ENCODE assay signal across 8 cellular contexts in the genomic region with DNA sequence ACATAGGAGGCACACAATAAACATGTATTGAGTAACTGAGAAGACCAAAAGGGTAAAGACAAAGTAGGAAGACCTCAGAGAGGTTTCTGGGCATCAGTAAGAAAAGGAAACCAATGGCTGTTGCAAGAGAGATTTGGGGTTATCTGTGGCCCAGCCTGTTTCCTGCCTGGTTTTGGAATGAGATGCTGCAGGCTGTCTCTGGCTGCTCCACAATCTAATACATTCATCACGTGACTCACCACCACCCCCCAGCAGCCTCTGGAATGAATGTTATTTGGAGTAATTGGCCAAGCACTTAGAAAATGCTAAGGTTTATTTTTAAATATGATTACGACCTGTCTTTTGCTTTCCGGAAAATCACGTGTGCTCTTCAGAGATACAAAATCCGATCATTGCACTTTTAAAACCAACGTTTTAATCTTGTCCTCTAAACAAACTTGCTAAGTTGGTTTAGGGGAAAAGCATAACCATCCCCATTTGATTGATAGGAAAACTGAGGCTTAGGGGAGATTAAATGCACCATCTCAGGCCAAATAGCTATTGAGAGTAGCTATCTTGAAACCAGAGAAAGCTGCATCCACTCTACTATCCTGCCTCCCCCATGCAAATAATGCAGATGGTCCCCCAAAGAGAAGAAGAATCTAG.
DNase-seq lines count a peak whose midpoint lies in the region; ATAC-seq and TF ChIP-seq lines count a peak whose summit lies in the region.
"Had no signal": no experiment of that assay in that cellular context is flagged by ENCODE, and none has a peak within 500 bp of the region (broad histone marks: within the 10 kb centered on the region; RNA-seq: fewer than 3 reads in every experiment).

No MANE protein-coding gene starts in this region.

- no peak for TF ChIP-seq EP300 in transverse colon (IDR thresholded peaks at IDR 0.05; ENCODE audit: low read depth)

- H3K4me2 ChIP-seq in GM23338 (no peak overlapping the region), fibroblast of lung (ENCODE audit: extremely low read depth, insufficient read depth, low read length) (peak overlapping the region; percentile 36)

- H3K4me1 Mint-ChIP-seq in GM23338: peaks cover 28% of the 10 kb centered on the region

- no peaks in the 10 kb centered on the region for H3K36me3 ChIP-seq in GM23338 (ENCODE audit: insufficient read depth)
- no peaks in the 10 kb centered on the region for H3K36me3 ChIP-seq in fibroblast of lung (ENCODE audit: control insufficient read depth, insufficient read depth, low read length)
- H3K36me3 ChIP-seq in transverse colon: no peaks in the 10 kb centered on the region

- no peak overlapping the region for H3K27ac Mint-ChIP-seq in GM23338

- H3K79me2 ChIP-seq in GM23338 (replicated peaks; ENCODE audit: insufficient read depth): no peaks in the 10 kb centered on the region
- no peaks in the 10 kb centered on the region for H3K79me2 ChIP-seq in fibroblast of lung (ENCODE audit: control insufficient read depth, insufficient read depth, low read length)

- H3K27ac ChIP-seq in GM23338 (ENCODE audit: low read depth) (no peak overlapping the region), fibroblast of lung (ENCODE audit: insufficient read depth, low read length) (peak overlapping the region; percentile 67), transverse colon (peak overlapping the region in 1 of 4 donors; percentile 9)

- no peaks in the 10 kb centered on the region for H3K9me3 ChIP-seq in fibroblast of lung (ENCODE audit: control insufficient read depth, insufficient read depth, low read depth, low read length)
- H3K9me3 ChIP-seq in transverse colon: no peaks in the 10 kb centered on the region

- H3K4me1 ChIP-seq in GM23338 (ENCODE audit: insufficient read depth): peaks cover 23% of the 10 kb centered on the region
- peaks cover 5% of the 10 kb centered on the region for H3K4me1 ChIP-seq in fibroblast of lung (ENCODE audit: control insufficient read depth, extremely low read depth, insufficient read depth, low read length)
- peaks cover 0 to 11% (median 0%) of the 10 kb centered on the region in 4 donors for H3K4me1 ChIP-seq in transverse colon

- H3K27me3 Mint-ChIP-seq in GM23338 (ENCODE audit: insufficient read depth, low read depth, poor library complexity): no peaks in the 10 kb centered on the region

- no peak for DNase-seq in GM23338 (ENCODE audit: low spot score)
- peak; percentile 58 for DNase-seq in RPMI7951 (ENCODE audit: low read depth)
- peak; percentile 71 to 93 for DNase-seq in fibroblast of lung (ENCODE audit: low read depth in 2 of 2)
- DNase-seq in skeletal muscle cell (ENCODE audit: low read depth): peak; percentile 39
- DNase-seq in NCI-H446 (lab: John Stamatoyannopoulos, UW): no peak
- DNase-seq in transverse colon: no peak
- no peak for DNase-seq in stimulated activated CD8-positive, alpha-beta memory T cell treated with anti-CD3 and anti-CD28 coated beads, Interleukin-4, amount 100 ng/mL, for 48 hours
- DNase-seq: activated gamma-delta T cell had no signal

- TF ChIP-seq CTCF in GM23338 (conservative IDR thresholded peaks at IDR 0.05; ENCODE audit: low read depth in 2 of 2) (no peak), fibroblast of lung (conservative IDR thresholded peaks at IDR 0.05 in 1 of 2, IDR thresholded peaks at IDR 0.05 in 1 of 2; ENCODE audit: low read depth in 1 of 2, low read length in 2 of 2) (no peak), transverse colon (IDR thresholded peaks at IDR 0.05) (no peak)

- peaks cover 23% of the 10 kb centered on the region; the same call in 1 of the 2 replicates for H3K9me2 ChIP-seq in GM23338 (ENCODE audit: insufficient read depth)

- H3F3A ChIP-seq in GM23338 (replicated peaks; ENCODE audit: low read depth): no peaks in the 10 kb centered on the region

- H3K9me3 Mint-ChIP-seq in GM23338: peaks cover 3% of the 10 kb centered on the region; the same call in 1 of the 3 replicates

- WGBS in transverse colon (ENCODE audit: low coverage in 1 of 2), 2 donors: 35 to 55% methylated on average over 5 to 6 of the region's 6 CpGs

- no peak for ATAC-seq in GM23338

- intact Hi-C loops in transverse colon (cut with DNase I; ENCODE audit: low total_unique reads): no loop called here

- H4K20me1 ChIP-seq in GM23338 (replicated peaks; ENCODE audit: insufficient read depth): no peaks in the 10 kb centered on the region
- H4K20me1 ChIP-seq in fibroblast of lung (ENCODE audit: control insufficient read depth, extremely low read depth, insufficient read depth, low read length): no peaks in the 10 kb centered on the region

- in situ Hi-C loops in transverse colon (cut with MboI; ENCODE audit: low pct_ligation_motif_present in 1 of 4, low pct_unique_long_range_greater_than_20kb in 1 of 4, low sequenced_read_pairs in 3 of 4): no loop called here

- peaks cover 6% of the 10 kb centered on the region; the same call in 1 of the 3 replicates for H3K36me3 Mint-ChIP-seq in GM23338 (ENCODE audit: low read depth)

- H3K4me3 ChIP-seq in GM23338 (no peak overlapping the region), fibroblast of lung (replicated peaks in 1 of 4; ENCODE audit: control extremely low read depth in 1 of 4, insufficient read depth in 1 of 4, low read depth in 3 of 4, low read length in 4 of 4) (no peak overlapping the region), skeletal muscle cell (ENCODE audit: low read depth, low read length) (no peak overlapping the region), transverse colon (no peak overlapping the region)

- H3K4me3 Mint-ChIP-seq in GM23338: no peak overlapping the region

- no peak overlapping the region for H3K9ac ChIP-seq in fibroblast of lung (ENCODE audit: insufficient read depth, low read length)

- no peak for TF ChIP-seq POLR2A in transverse colon (IDR thresholded peaks at IDR 0.05)

- H3K27me3 ChIP-seq in GM23338 (ENCODE audit: insufficient read depth): no peaks in the 10 kb centered on the region
- H3K27me3 ChIP-seq in fibroblast of lung (ENCODE audit: control insufficient read depth, insufficient read depth, low read length): no peaks in the 10 kb centered on the region
- H3K27me3 ChIP-seq in transverse colon: no peaks in the 10 kb centered on the region

- H2AFZ ChIP-seq in GM23338: peak overlapping the region; percentile 93
- H2AFZ ChIP-seq in fibroblast of lung (ENCODE audit: low read length): no peak overlapping the region

TF ChIP-seq in GM23338, 12 proteins besides CTCF, POLR2A, EP300 and RAD21:
- no peak for TF ChIP-seq NANOG (IDR thresholded peaks at IDR 0.05; ENCODE audit: borderline replicate concordance)
- TF ChIP-seq, protein P1, sequence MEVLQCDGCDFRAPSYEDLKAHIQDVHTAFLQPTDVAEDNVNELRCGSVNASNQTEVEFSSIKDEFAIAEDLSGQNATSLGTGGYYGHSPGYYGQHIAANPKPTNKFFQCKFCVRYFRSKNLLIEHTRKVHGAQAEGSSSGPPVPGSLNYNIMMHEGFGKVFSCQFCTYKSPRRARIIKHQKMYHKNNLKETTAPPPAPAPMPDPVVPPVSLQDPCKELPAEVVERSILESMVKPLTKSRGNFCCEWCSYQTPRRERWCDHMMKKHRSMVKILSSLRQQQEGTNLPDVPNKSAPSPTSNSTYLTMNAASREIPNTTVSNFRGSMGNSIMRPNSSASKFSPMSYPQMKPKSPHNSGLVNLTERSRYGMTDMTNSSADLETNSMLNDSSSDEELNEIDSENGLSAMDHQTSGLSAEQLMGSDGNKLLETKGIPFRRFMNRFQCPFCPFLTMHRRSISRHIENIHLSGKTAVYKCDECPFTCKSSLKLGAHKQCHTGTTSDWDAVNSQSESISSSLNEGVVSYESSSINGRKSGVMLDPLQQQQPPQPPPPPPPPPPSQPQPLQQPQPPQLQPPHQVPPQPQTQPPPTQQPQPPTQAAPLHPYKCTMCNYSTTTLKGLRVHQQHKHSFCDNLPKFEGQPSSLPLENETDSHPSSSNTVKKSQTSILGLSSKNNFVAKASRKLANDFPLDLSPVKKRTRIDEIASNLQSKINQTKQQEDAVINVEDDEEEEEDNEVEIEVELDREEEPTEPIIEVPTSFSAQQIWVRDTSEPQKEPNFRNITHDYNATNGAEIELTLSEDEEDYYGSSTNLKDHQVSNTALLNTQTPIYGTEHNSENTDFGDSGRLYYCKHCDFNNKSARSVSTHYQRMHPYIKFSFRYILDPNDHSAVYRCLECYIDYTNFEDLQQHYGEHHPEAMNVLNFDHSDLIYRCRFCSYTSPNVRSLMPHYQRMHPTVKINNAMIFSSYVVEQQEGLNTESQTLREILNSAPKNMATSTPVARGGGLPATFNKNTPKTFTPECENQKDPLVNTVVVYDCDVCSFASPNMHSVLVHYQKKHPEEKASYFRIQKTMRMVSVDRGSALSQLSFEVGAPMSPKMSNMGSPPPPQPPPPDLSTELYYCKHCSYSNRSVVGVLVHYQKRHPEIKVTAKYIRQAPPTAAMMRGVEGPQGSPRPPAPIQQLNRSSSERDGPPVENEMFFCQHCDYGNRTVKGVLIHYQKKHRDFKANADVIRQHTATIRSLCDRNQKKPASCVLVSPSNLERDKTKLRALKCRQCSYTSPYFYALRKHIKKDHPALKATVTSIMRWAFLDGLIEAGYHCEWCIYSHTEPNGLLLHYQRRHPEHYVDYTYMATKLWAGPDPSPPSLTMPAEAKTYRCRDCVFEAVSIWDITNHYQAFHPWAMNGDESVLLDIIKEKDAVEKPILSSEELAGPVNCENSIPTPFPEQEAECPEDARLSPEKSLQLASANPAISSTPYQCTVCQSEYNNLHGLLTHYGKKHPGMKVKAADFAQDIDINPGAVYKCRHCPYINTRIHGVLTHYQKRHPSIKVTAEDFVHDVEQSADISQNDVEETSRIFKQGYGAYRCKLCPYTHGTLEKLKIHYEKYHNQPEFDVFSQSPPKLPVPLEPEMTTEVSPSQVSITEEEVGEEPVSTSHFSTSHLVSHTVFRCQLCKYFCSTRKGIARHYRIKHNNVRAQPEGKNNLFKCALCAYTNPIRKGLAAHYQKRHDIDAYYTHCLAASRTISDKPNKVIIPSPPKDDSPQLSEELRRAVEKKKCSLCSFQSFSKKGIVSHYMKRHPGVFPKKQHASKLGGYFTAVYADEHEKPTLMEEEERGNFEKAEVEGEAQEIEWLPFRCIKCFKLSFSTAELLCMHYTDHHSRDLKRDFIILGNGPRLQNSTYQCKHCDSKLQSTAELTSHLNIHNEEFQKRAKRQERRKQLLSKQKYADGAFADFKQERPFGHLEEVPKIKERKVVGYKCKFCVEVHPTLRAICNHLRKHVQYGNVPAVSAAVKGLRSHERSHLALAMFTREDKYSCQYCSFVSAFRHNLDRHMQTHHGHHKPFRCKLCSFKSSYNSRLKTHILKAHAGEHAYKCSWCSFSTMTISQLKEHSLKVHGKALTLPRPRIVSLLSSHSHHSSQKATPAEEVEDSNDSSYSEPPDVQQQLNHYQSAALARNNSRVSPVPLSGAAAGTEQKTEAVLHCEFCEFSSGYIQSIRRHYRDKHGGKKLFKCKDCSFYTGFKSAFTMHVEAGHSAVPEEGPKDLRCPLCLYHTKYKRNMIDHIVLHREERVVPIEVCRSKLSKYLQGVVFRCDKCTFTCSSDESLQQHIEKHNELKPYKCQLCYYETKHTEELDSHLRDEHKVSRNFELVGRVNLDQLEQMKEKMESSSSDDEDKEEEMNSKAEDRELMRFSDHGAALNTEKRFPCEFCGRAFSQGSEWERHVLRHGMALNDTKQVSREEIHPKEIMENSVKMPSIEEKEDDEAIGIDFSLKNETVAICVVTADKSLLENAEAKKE (CRISPR knock-in tag; IDR thresholded peaks at IDR 0.05): no peak
TF ChIP-seq in GM23338: peak in this region for 0.

Comparison
In these comparisons a context has a peak if more than half of its experiments do, and no peak if none do; other contexts are left out.
1. DNase-seq: peak in RPMI7951 (single experiment), fibroblast of lung (2 of 2) and skeletal muscle cell (single experiment); none in GM23338 (single experiment), NCI-H446 (0 of 2), transverse colon (single experiment) and stimulated activated CD8-positive, alpha-beta memory T cell treated with anti-CD3 and anti-CD28 coated beads, Interleukin-4, amount 100 ng/mL, for 48 hours (single experiment).